In genomic region chr7:87216701-87217508, GRCh38 we compare ENCODE assay signal across 8 cellular contexts. TPM values are rescaled to one million over a fixed set of nuclear protein-coding genes. Genes with fewer than 3 reads are reported as not detected.
DNase-seq lines count a peak whose midpoint lies in the region; ATAC-seq, FAIRE-seq and TF ChIP-seq lines count a peak whose summit lies in the region.

No MANE protein-coding gene starts in this region.

- DNase-seq in GM13976 (ENCODE audit: low spot score) = peak; percentile 67
- DNase-seq in Jurkat, Clone E6-1 (ENCODE audit: low read depth, low spot score) = peak; percentile 70
- peak; percentile 97 for DNase-seq in GM12878 (ENCODE audit: low read depth, low spot score)
- no peak for DNase-seq in HAP-1 (ENCODE audit: low spot score in 2 of 2)
- DNase-seq in NK-92 (lab: John Stamatoyannopoulos, UW; ENCODE audit: unreplicated experiment) = no peak
- DNase-seq in NCI-H2171 treated with DMSO at 0.1 percent for 48 hours (lab: John Stamatoyannopoulos, UW) = no peak

- CTCF ChIA-PET in GM12878 (lab: Yijun Ruan, JAX) = interaction anchor here (0.6 to 2.8 kb wide), 8 partner anchors 32 to 384 kb away, joined by 3 to 10 read pairs (median 4); partner anchors contain the start of gene ABCB1

- peak; percentile 50 for ATAC-seq in GM21447 (IDR thresholded peaks at IDR 0.05; ENCODE audit: unreplicated experiment)
- ATAC-seq in GM12878 = peak; percentile 52
- peak; percentile 74 for ATAC-seq in stimulated activated memory B cell treated with anti-CD40 and anti-IgM and Interleukin-4, amounts not matched to agents 10 μg/mL and 1 μg/mL and 100 μg/mL, for 72 hours

- peak; percentile 92 for FAIRE-seq in GM12878 (lab: Jason Lieb, UNC)

- H3K27me3 Mint-ChIP-seq in stimulated activated memory B cell treated with anti-CD40 and anti-IgM and Interleukin-4, amounts not matched to agents 10 μg/mL and 1 μg/mL and 100 μg/mL, for 72 hours = no peaks in the 10 kb centered on the region

- peaks cover 59% of the 10 kb centered on the region for H3K4me1 Mint-ChIP-seq in stimulated activated memory B cell treated with anti-CD40 and anti-IgM and Interleukin-4, amounts not matched to agents 10 μg/mL and 1 μg/mL and 100 μg/mL, for 72 hours

- H2AFZ ChIP-seq in GM12878 (ENCODE audit: control insufficient read depth, low read depth, low read length) = no peak overlapping the region

- POLR2A ChIA-PET in GM12878 (lab: Charles Lee) = interaction anchor here (1.3 to 12.1 kb wide), 4 partner anchors 19 to 62 kb away, joined by 3 to 215 read pairs (median 8); partner anchors contain the start of gene DMTF1

- in situ Hi-C loops in GM13976 (cut with MboI; ENCODE audit: low sequenced_read_pairs, unreplicated experiment) = loop anchor here (5.0 kb wide), 1 partner anchor 60 kb away; no protein-coding TSS in a partner anchor
- in situ Hi-C loops in GM12878 (cut with MboI) = no loop called here
- in situ Hi-C loops in HAP-1 (cut with MboI; ENCODE audit: low sequenced_read_pairs) = no loop called here

- TF ChIP-seq CTCF in GM13976 (IDR thresholded peaks at IDR 0.05; ENCODE audit: borderline replicate concordance, control extremely low read depth, extremely low read depth, insufficient read depth, missing control alignments) (no peak), GM12878 (IDR thresholded peaks at IDR 0.05 in 2 of 3, conservative IDR thresholded peaks at IDR 0.05 in 1 of 3; ENCODE audit: control insufficient read depth in 2 of 3, extremely low read depth in 1 of 3, insufficient read depth in 1 of 3, low read depth in 3 of 3, low read length in 3 of 3) (no peak)

- peak overlapping the region; percentile 29 for H3K4me3 ChIP-seq in Jurkat, Clone E6-1 (ENCODE audit: low read length)
- peak overlapping the region; percentile 95 for H3K4me3 ChIP-seq in GM12878
- H3K4me3 ChIP-seq in HAP-1 = no peak overlapping the region

- H3K9ac ChIP-seq in GM12878 (ENCODE audit: control insufficient read depth, insufficient read depth, low read length) = peak overlapping the region; percentile 86

- H3K36me3 ChIP-seq in GM12878 (ENCODE audit: control insufficient read depth in 2 of 2, insufficient read depth in 2 of 2, low read length in 1 of 2) = 0 out of 4 replicates have a peak, but pooled peaks cover 0 to 2% of the 10 kb centered on the region in 2 experiments
- H3K36me3 ChIP-seq in HAP-1 (replicated peaks) = peaks cover 18% of the 10 kb centered on the region

- peaks cover 33% of the 10 kb centered on the region for H3K36me3 Mint-ChIP-seq in stimulated activated memory B cell treated with anti-CD40 and anti-IgM and Interleukin-4, amounts not matched to agents 10 μg/mL and 1 μg/mL and 100 μg/mL, for 72 hours

- peaks cover 33% of the 10 kb centered on the region for H3K4me1 ChIP-seq in GM12878 (ENCODE audit: control insufficient read depth, insufficient read depth, low read length)
- H3K4me1 ChIP-seq in HAP-1 = peaks cover 8% of the 10 kb centered on the region

- H3K27me3 ChIP-seq in GM12878 (replicated peaks in 1 of 2; ENCODE audit: control insufficient read depth in 2 of 2, insufficient read depth in 2 of 2, low read length in 1 of 2) = no peaks in the 10 kb centered on the region
- H3K27me3 ChIP-seq in HAP-1 (ENCODE audit: low read depth) = no peaks in the 10 kb centered on the region

- peak overlapping the region; percentile 97 for H3K27ac Mint-ChIP-seq in stimulated activated memory B cell treated with anti-CD40 and anti-IgM and Interleukin-4, amounts not matched to agents 10 μg/mL and 1 μg/mL and 100 μg/mL, for 72 hours

- H3K9me3 ChIP-seq in GM12878 (replicated peaks; ENCODE audit: control insufficient read depth, insufficient read depth, low read length) (no peaks in the 10 kb centered on the region), HAP-1 (no peaks in the 10 kb centered on the region)

- SMC1A ChIA-PET in GM12878 (lab: Charles Lee; ENCODE audit: uncharacterized antibody, unreplicated experiment) = interaction anchor here (0.7 to 8.6 kb wide), 13 partner anchors 9 to 1004 kb away, joined by 3 to 112 read pairs (median 5); partner anchors contain the start of genes ABCB1, CROT and DMTF1

- H4K20me1 ChIP-seq in GM12878 (ENCODE audit: control insufficient read depth, insufficient read depth) = peaks cover under 1% of the 10 kb centered on the region; the same call in 1 of the 2 replicates

- peak overlapping the region; percentile 94 for H3K4me3 Mint-ChIP-seq in stimulated activated memory B cell treated with anti-CD40 and anti-IgM and Interleukin-4, amounts not matched to agents 10 μg/mL and 1 μg/mL and 100 μg/mL, for 72 hours

- TSS peak; percentile 96 for BruUV-seq in GM12878 (replicated peaks; lab: Mats Ljungman, UMichigan)

- H3K9me3 Mint-ChIP-seq in stimulated activated memory B cell treated with anti-CD40 and anti-IgM and Interleukin-4, amounts not matched to agents 10 μg/mL and 1 μg/mL and 100 μg/mL, for 72 hours = no peaks in the 10 kb centered on the region

- TF ChIP-seq POLR2A in GM12878 (IDR thresholded peaks at IDR 0.05; ENCODE audit: low read depth, low read length) = peak; percentile 86

- WGBS in GM12878 (ENCODE audit: insufficient coverage, insufficient replicate concordance, low lambda C conversion rate, missing lambda C conversion rate) = 0% methylated on average over 5 of the region's 5 CpGs

- peak overlapping the region; percentile 96 for H3K4me2 ChIP-seq in GM12878 (ENCODE audit: control insufficient read depth, insufficient read depth)

- 0 out of 2 replicates have a peak, but pooled peaks have one; percentile 1 for TF ChIP-seq RAD21 in GM12878 (IDR thresholded peaks at IDR 0.05; ENCODE audit: insufficient read depth, low read depth, low read length)

- peak overlapping the region; percentile 98 for H3K27ac ChIP-seq in GM12878 (ENCODE audit: control insufficient read depth, insufficient read depth)

- H3K79me2 ChIP-seq in GM12878 (ENCODE audit: control insufficient read depth, insufficient read depth, low read length) = peaks cover 85% of the 10 kb centered on the region

- peak; percentile 79 to 96 for TF ChIP-seq EP300 in GM12878 (IDR thresholded peaks at IDR 0.05; ENCODE audit: borderline replicate concordance in 1 of 2, control insufficient read depth in 1 of 2, low read depth in 2 of 2, low read length in 2 of 2)

- RAD21 ChIA-PET in GM12878 (lab: Charles Lee; ENCODE audit: unreplicated experiment) = interaction anchor here (0.7 to 11.7 kb wide), 11 partner anchors 9 to 253 kb away, joined by 3 to 153 read pairs (median 3); partner anchors contain the start of gene DMTF1

- intact Hi-C loops in GM12878 (cut with micrococcal nuclease; ENCODE audit: unreplicated experiment) = loop anchor here (1.0 to 5.0 kb wide), 4 partner anchors 125 to 1000 kb away; no protein-coding TSS in a partner anchor

TF ChIP-seq in GM12878, 131 proteins besides CTCF, POLR2A, EP300 and RAD21 (continues in another document):
- TF ChIP-seq HDAC2 (IDR thresholded peaks at IDR 0.05) (no peak), PAX5 (IDR thresholded peaks at IDR 0.05; ENCODE audit: borderline replicate concordance, low read depth, low read length) (peak; percentile 95), ESRRA (IDR thresholded peaks at IDR 0.05; ENCODE audit: low read length) (no peak), MEF2B (IDR thresholded peaks at IDR 0.05; ENCODE audit: partially characterized antibody, poor library complexity, severe bottlenecking) (peak; percentile 82), BCL11A (IDR thresholded peaks at IDR 0.05; ENCODE audit: low read depth, low read length) (peak; percentile 97), ZNF207 (IDR thresholded peaks at IDR 0.05; ENCODE audit: borderline replicate concordance) (no peak), SMC3 (IDR thresholded peaks at IDR 0.05; ENCODE audit: borderline replicate concordance, low read length) (no peak), IKZF1 (conservative IDR thresholded peaks at IDR 0.05) (peak; percentile 93), E2F4 (IDR thresholded peaks at IDR 0.05; ENCODE audit: low read depth, low read length) (no peak), DPF2 (IDR thresholded peaks at IDR 0.05) (peak; percentile 97), PKNOX1 (IDR thresholded peaks at IDR 0.05) (no peak; the same call in 1 of the 2 replicates), MTA2 (IDR thresholded peaks at IDR 0.05; ENCODE audit: low read depth) (peak; percentile 99)

RNA-seq across cellular contexts. Expression of gene TMEM243, which starts 2.6 kb away (rescaled TPM):
- polyA plus RNA-seq in Jurkat, Clone E6-1 (2012; ENCODE audit: insufficient read depth, insufficient read length) = 33.8 TPM
- total RNA-seq in GM12878 (2013; cell fraction: nucleolus; rRNA removed) = 191 and 192 TPM in 2 replicates
- total RNA-seq in GM12878 (2014; rRNA removed) (101 and 115 TPM in 2 replicates), GM12878 (2014; rRNA removed; fragmentation: Illumina TruSeq; extraction: Trizol) (71.0 and 72.9 TPM in 2 replicates), GM12878 (2021) (64.4 and 64.8 TPM in 2 replicates)
- polyA plus RNA-seq in GM12878 (2011; ENCODE audit: low read depth) = 73.2 TPM
- polyA plus RNA-seq in GM12878 (2011; rRNA removed) (155 and 209 TPM in 2 replicates), GM12878 (2014; fragmentation: Illumina TruSeq; extraction: Trizol) (70.0 and 86.7 TPM in 2 replicates), GM12878 (2014; fragmentation: Nextera tagmentation; extraction: Ambion mirVana) (10 to 100 TPM; 47.8 to 70.9 TPM), GM12878 (2014; rRNA removed) (66.4 and 82.9 TPM in 2 replicates), GM12878 (2016; fragmentation: Nextera tagmentation; extraction: Ambion mirVana) (100 to 1,000 TPM; 160 to 170 TPM)
- 72.1 and 80.4 TPM in 2 replicates for polyA plus RNA-seq in GM12878 (2011; cell fraction: cytosol; rRNA removed)
- 87.6 and 99.5 TPM in 2 replicates for polyA plus RNA-seq in GM12878 (2011; cell fraction: nucleus; rRNA removed)
- polyA plus RNA-seq in GM12878 (2012) = 104 and 105 TPM in 2 replicates
- 75.9 and 94.9 TPM in 2 replicates for polyA minus RNA-seq in GM12878 (2011; rRNA and poly(A)+ RNA removed)
- polyA minus RNA-seq in GM12878 (2011; cell fraction: cytosol; rRNA and poly(A)+ RNA removed) = 14.7 and 23.1 TPM in 2 replicates
- 103 and 124 TPM in 2 replicates for polyA minus RNA-seq in GM12878 (2011; cell fraction: nucleus; rRNA and poly(A)+ RNA removed)

Comparison
In these comparisons a context has a peak if more than half of its experiments do, and no peak if none do; other contexts are left out.
1. DNase-seq: peak in GM13976 (single experiment), Jurkat, Clone E6-1 (single experiment) and GM12878 (single experiment); none in HAP-1 (0 of 2), NK-92 (single experiment) and NCI-H2171 treated with DMSO at 0.1 percent for 48 hours (single experiment).
2. Peak in every context shown above with its lines, with median percentiles within 50 percentile points of each other: ATAC-seq.